ENCODE assay signal across 15 cellular contexts in the genomic region with DNA sequence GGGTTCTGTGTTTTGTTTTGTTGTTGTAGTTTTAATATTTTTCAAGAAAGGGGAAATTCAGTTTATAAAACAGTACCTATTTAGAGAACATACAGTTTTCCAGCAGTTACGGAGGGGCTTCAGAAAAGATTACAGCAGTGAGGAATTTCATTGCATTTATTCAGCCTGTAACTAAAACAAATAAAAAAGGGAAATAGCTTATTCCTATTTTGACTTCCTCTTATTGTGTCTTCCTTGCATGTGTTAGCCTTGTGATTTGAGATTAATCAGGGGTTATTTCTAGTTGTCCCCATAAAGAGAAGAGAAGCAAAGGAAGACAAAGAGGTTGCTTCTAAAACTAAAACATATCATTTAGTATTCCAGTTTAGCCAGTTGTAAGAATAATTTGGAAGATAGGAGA. TPM values are rescaled to one million over a fixed set of nuclear protein-coding genes. Genes with fewer than 3 reads are reported as not detected.
DNase-seq lines count a peak whose midpoint lies in the region; ATAC-seq and TF ChIP-seq lines count a peak whose summit lies in the region.
"Had no signal": no experiment of that assay in that cellular context is flagged by ENCODE, and none has a peak within 500 bp of the region (broad histone marks: within the 10 kb centered on the region; RNA-seq: fewer than 3 reads in every experiment).

No MANE protein-coding gene starts in this region.

- no peaks in the 10 kb centered on the region for H3K9me3 ChIP-seq in heart right ventricle
- no peaks in the 10 kb centered on the region for H3K9me3 ChIP-seq in body of pancreas
- no peaks in the 10 kb centered on the region for H3K9me3 ChIP-seq in Karpas-422 (ENCODE audit: low read length)

- no peak overlapping the region for H3K4me2 ChIP-seq in Karpas-422 (ENCODE audit: low read depth, low read length, poor library complexity, severe bottlenecking)
- H3K4me2 ChIP-seq: smooth muscle cell had no signal

- H2AFZ ChIP-seq in Karpas-422 (ENCODE audit: low read length), result no peak overlapping the region

- no peak for TF ChIP-seq POLR2A in body of pancreas (IDR thresholded peaks at IDR 0.05)

- peak overlapping the region; percentile 20 for H3K27ac Mint-ChIP-seq in nephron progenitor cell
- H3K27ac Mint-ChIP-seq: activated CD4-positive, alpha-beta T cell treated with anti-CD3 and anti-CD28 coated beads, Interleukin-2, amount 10 ng/mL, durations not matched to agents 24 days and 14 days; activated T-cell treated with anti-CD3 and anti-CD28 coated beads, Interleukin-2, amount 50 U/mL, for 72 hours; naive thymus-derived CD4-positive, alpha-beta T cell had no signal

- DNase-seq in heart right ventricle, result no peak
- DNase-seq in Right ventricle myocardium inferior (ENCODE audit: missing footprints), result no peak
- peak; percentile 72 to 75 for DNase-seq in dermis microvascular lymphatic vessel endothelial cell (ENCODE audit: low read depth in 2 of 2)
- no peak for DNase-seq in nephron progenitor cell
- no peak for DNase-seq in body of pancreas
- DNase-seq in Karpas-422, result no peak
- no peak for DNase-seq in foreskin keratinocyte
- DNase-seq: activated CD4-positive, alpha-beta T cell treated with anti-CD3 and anti-CD28 coated beads, Interleukin-2, amount 10 ng/mL, durations not matched to agents 24 days and 14 days; activated T-cell treated with anti-CD3 and anti-CD28 coated beads, Interleukin-2, amount 50 U/mL, for 72 hours; amniotic stem cell; effector CD4-positive, alpha-beta T cell; MM.1S; naive thymus-derived CD4-positive, alpha-beta T cell had no signal

- TF ChIP-seq CTCF in heart right ventricle (IDR thresholded peaks at IDR 0.05) (no peak), nephron progenitor cell (IDR thresholded peaks at IDR 0.05) (no peak), body of pancreas (IDR thresholded peaks at IDR 0.05) (no peak), foreskin keratinocyte (conservative IDR thresholded peaks at IDR 0.05) (no peak)

- H3K4me1 Mint-ChIP-seq in nephron progenitor cell, result no peaks in the 10 kb centered on the region
- H3K4me1 Mint-ChIP-seq: activated CD4-positive, alpha-beta T cell treated with anti-CD3 and anti-CD28 coated beads, Interleukin-2, amount 10 ng/mL, durations not matched to agents 24 days and 14 days had no signal

- H3K27me3 ChIP-seq in heart right ventricle, result no peaks in the 10 kb centered on the region
- no peaks in the 10 kb centered on the region for H3K27me3 ChIP-seq in body of pancreas
- no peaks in the 10 kb centered on the region for H3K27me3 ChIP-seq in Karpas-422 (ENCODE audit: low read length)
- no peaks in the 10 kb centered on the region for H3K27me3 ChIP-seq in foreskin keratinocyte

- 61 to 80% methylated on average over 1 of the region's 1 CpG for WGBS in heart right ventricle, 2 donors
- 76 to 78% methylated on average over 1 of the region's 1 CpG for WGBS in body of pancreas, 2 donors

- no peak overlapping the region for H3K4me3 ChIP-seq in heart right ventricle
- H3K4me3 ChIP-seq in body of pancreas, result no peak overlapping the region
- H3K4me3 ChIP-seq in Karpas-422 (ENCODE audit: low read length), result no peak overlapping the region
- H3K4me3 ChIP-seq: smooth muscle cell had no signal

- intact Hi-C loops in heart right ventricle (cut with DNase I), result loop anchor here in 1 of 10 donors (5.0 kb wide), 1 partner anchor 34 kb away; the partner anchor contains the start of gene CTTNBP2NL
- intact Hi-C loops in Right ventricle myocardium inferior (cut with DNase I), result no loop called here
- intact Hi-C loops in body of pancreas (cut with DNase I), result no loop called here

- H4K20me1 ChIP-seq in Karpas-422 (ENCODE audit: insufficient read depth, low read depth, low read length), result no peaks in the 10 kb centered on the region

- no peaks in the 10 kb centered on the region for H3K9me3 Mint-ChIP-seq in nephron progenitor cell
- H3K9me3 Mint-ChIP-seq: activated CD4-positive, alpha-beta T cell treated with anti-CD3 and anti-CD28 coated beads, Interleukin-2, amount 10 ng/mL, durations not matched to agents 24 days and 14 days; activated T-cell treated with anti-CD3 and anti-CD28 coated beads, Interleukin-2, amount 50 U/mL, for 72 hours had no signal

- H3K9me2 ChIP-seq in Karpas-422 (replicated peaks; ENCODE audit: insufficient read depth, low read length), result no peaks in the 10 kb centered on the region

- peaks cover 53% of the 10 kb centered on the region for H3K36me3 Mint-ChIP-seq in nephron progenitor cell (ENCODE audit: low read depth)
- H3K36me3 Mint-ChIP-seq: naive thymus-derived CD4-positive, alpha-beta T cell had no signal

- H3K36me3 ChIP-seq in heart right ventricle (peaks cover 0 to 14% (median 0%) of the 10 kb centered on the region in 9 donors), body of pancreas (replicated peaks in 1 of 2; ENCODE audit: insufficient read depth in 1 of 2, low read depth in 2 of 2) (no peaks in the 10 kb centered on the region), Karpas-422 (ENCODE audit: insufficient read depth, low read length) (no peaks in the 10 kb centered on the region)

- no peaks in the 10 kb centered on the region for H3K79me2 ChIP-seq in Karpas-422 (ENCODE audit: low read length)

- H3K27me3 Mint-ChIP-seq in nephron progenitor cell (ENCODE audit: low read depth, poor library complexity), result no peaks in the 10 kb centered on the region

- H3K4me3 Mint-ChIP-seq in nephron progenitor cell, result no peak overlapping the region
- H3K4me3 Mint-ChIP-seq: activated CD4-positive, alpha-beta T cell treated with anti-CD3 and anti-CD28 coated beads, Interleukin-2, amount 10 ng/mL, durations not matched to agents 24 days and 14 days; activated T-cell treated with anti-CD3 and anti-CD28 coated beads, Interleukin-2, amount 50 U/mL, for 72 hours; naive thymus-derived CD4-positive, alpha-beta T cell had no signal

- H3K4me1 ChIP-seq in heart right ventricle (peaks cover 0 to 51% (median 23%) of the 10 kb centered on the region in 9 donors), body of pancreas (no peaks in the 10 kb centered on the region), Karpas-422 (ENCODE audit: low read length) (no peaks in the 10 kb centered on the region), foreskin keratinocyte (no peaks in the 10 kb centered on the region)

- ATAC-seq in heart right ventricle, result peak in 5 of 8 donors; percentile 37 to 55 (median 48)
- ATAC-seq in Right ventricle myocardium inferior, result no peak
- ATAC-seq in activated CD4-positive, CD25-positive, alpha-beta regulatory T cell treated with anti-CD3 and anti-CD28 coated beads, Interleukin-2, amount 50 U/mL, for 24 hours, result no peak
- ATAC-seq in body of pancreas, result no peak
- ATAC-seq in foreskin keratinocyte, result no peak
- ATAC-seq: activated T-cell treated with anti-CD3 and anti-CD28 coated beads, Interleukin-2, amount 50 U/mL, for 72 hours; naive thymus-derived CD4-positive, alpha-beta T cell had no signal

- no peak overlapping the region for H3K9ac ChIP-seq in Karpas-422 (ENCODE audit: low read length)

- H3K27ac ChIP-seq in heart right ventricle (peak overlapping the region in 9 of 10 donors; percentile 33 to 76 (median 52)), body of pancreas (peak overlapping the region in 1 of 4 donors; percentile 27), Karpas-422 (ENCODE audit: low read length) (no peak overlapping the region), foreskin keratinocyte (no peak overlapping the region)

RNA-seq across cellular contexts. Expression of gene CTTNBP2NL, which starts 35.0 kb away (rescaled TPM):
- total RNA-seq in heart right ventricle (10 to 100 TPM; 12.1 to 20.6 (median 17.5) TPM), Right ventricle myocardium inferior (12.5 TPM), dermis microvascular lymphatic vessel endothelial cell (13.0 and 20.9 TPM in 2 replicates), body of pancreas (10 to 100 TPM in 1 of 2 donors, 1 to 10 TPM in 1; 8.6 to 15.2 TPM), foreskin keratinocyte (23.7 and 23.8 TPM in 2 replicates)
- polyA plus RNA-seq in heart right ventricle (1 to 10 TPM; 3.9 to 6.7 TPM), foreskin keratinocyte (6.1 and 6.7 TPM in 2 replicates)
- not detected in 2 replicates for total RNA-seq in Karpas-422 (2014; rRNA removed; shearing (Covaris generic); ENCODE audit: low replicate concordance)
- polyA plus RNA-seq: naive thymus-derived CD4-positive, alpha-beta T cell had no signal

Comparison
In these comparisons a context has a peak if more than half of its experiments do, and no peak if none do; other contexts are left out.
1. ATAC-seq: peak in heart right ventricle (5 of 8); none in Right ventricle myocardium inferior (single experiment), activated CD4-positive, CD25-positive, alpha-beta regulatory T cell treated with anti-CD3 and anti-CD28 coated beads, Interleukin-2, amount 50 U/mL, for 24 hours (0 of 2), body of pancreas (single experiment) and foreskin keratinocyte (single experiment).
2. DNase-seq: peak in dermis microvascular lymphatic vessel endothelial cell (2 of 2); none in heart right ventricle (0 of 2), Right ventricle myocardium inferior (single experiment), nephron progenitor cell (single experiment), body of pancreas (0 of 4), Karpas-422 (single experiment) and foreskin keratinocyte (0 of 2).
3. H3K27ac ChIP-seq: peak in heart right ventricle (9 of 10); none in Karpas-422 (single experiment) and foreskin keratinocyte (single experiment).